In the genomic region with DNA sequence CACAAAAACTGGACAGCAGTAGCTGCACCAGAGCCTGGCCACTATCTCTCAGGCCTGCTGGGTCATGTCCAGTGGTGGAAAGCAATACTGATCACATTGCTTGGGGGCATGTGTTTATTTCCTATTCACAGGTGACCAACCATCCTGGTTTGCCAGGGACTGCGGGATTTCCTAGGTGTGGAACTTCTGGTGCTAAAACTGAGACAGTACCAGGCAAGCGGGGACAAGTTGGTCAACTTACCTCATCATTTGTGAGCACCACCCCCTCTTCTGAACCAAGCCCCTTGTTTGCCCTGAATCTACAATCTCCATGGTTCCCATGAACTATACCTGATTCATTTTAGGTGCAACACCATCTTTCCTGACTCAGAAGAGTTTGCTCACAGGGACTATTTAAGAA, we compare ENCODE assay signal across 12 cellular contexts.
DNase-seq lines count a peak whose midpoint lies in the region; ATAC-seq, FAIRE-seq and TF ChIP-seq lines count a peak whose summit lies in the region.
"Had no signal": no experiment of that assay in that cellular context is flagged by ENCODE, and none has a peak within 500 bp of the region (broad histone marks: within the 10 kb centered on the region; RNA-seq: fewer than 3 reads in every experiment).

No MANE protein-coding gene starts in this region.

- H3K36me3 Mint-ChIP-seq in activated CD4-positive, alpha-beta T cell treated with anti-CD3 and anti-CD28 coated beads, Interleukin-2, amount 10 ng/mL, durations not matched to agents 24 days and 14 days (ENCODE audit: low read depth): peaks cover 2% of the 10 kb centered on the region
- no peaks in the 10 kb centered on the region for H3K36me3 Mint-ChIP-seq in dendritic cell treated with granulocyte-macrophage colony-stimulating factor and Interleukin-4, amounts not matched to agents 40 ng/mL and 50 ng/mL, for 4 days (ENCODE audit: low read depth)

- H3K4me1 Mint-ChIP-seq in activated CD4-positive, alpha-beta T cell treated with anti-CD3 and anti-CD28 coated beads, Interleukin-2, amount 10 ng/mL, durations not matched to agents 24 days and 14 days: peaks cover 26% of the 10 kb centered on the region
- H3K4me1 Mint-ChIP-seq in dendritic cell treated with granulocyte-macrophage colony-stimulating factor and Interleukin-4, amounts not matched to agents 40 ng/mL and 50 ng/mL, for 4 days (ENCODE audit: low read depth): peaks cover 53% of the 10 kb centered on the region
- peaks cover 48% of the 10 kb centered on the region for H3K4me1 Mint-ChIP-seq in stimulated activated naive CD8-positive, alpha-beta T cell treated with anti-CD3 and anti-CD28 coated beads, Interleukin-15, amount 100 ng/mL, for 72 hours

- TF ChIP-seq CTCF in RWPE1 (conservative IDR thresholded peaks at IDR 0.05; ENCODE audit: low read depth): no peak

- H3K4me3 Mint-ChIP-seq in activated CD4-positive, alpha-beta T cell treated with anti-CD3 and anti-CD28 coated beads, Interleukin-2, amount 10 ng/mL, durations not matched to agents 24 days and 14 days: no peak overlapping the region
- no peak overlapping the region for H3K4me3 Mint-ChIP-seq in dendritic cell treated with granulocyte-macrophage colony-stimulating factor and Interleukin-4, amounts not matched to agents 40 ng/mL and 50 ng/mL, for 4 days
- peak overlapping the region; percentile 61 to 76 for H3K4me3 Mint-ChIP-seq in stimulated activated naive CD8-positive, alpha-beta T cell treated with anti-CD3 and anti-CD28 coated beads, Interleukin-15, amount 100 ng/mL, for 72 hours

- peaks cover 4% of the 10 kb centered on the region for H3K9me3 Mint-ChIP-seq in activated CD4-positive, alpha-beta T cell treated with anti-CD3 and anti-CD28 coated beads, Interleukin-2, amount 10 ng/mL, durations not matched to agents 24 days and 14 days
- H3K9me3 Mint-ChIP-seq in dendritic cell treated with granulocyte-macrophage colony-stimulating factor and Interleukin-4, amounts not matched to agents 40 ng/mL and 50 ng/mL, for 4 days: no peaks in the 10 kb centered on the region
- no peaks in the 10 kb centered on the region for H3K9me3 Mint-ChIP-seq in stimulated activated naive CD8-positive, alpha-beta T cell treated with anti-CD3 and anti-CD28 coated beads, Interleukin-15, amount 100 ng/mL, for 72 hours
- H3K9me3 Mint-ChIP-seq: activated B cell treated with CpG ODN at 0.5 μM for 24 hours had no signal

- H3K27ac Mint-ChIP-seq in activated CD4-positive, alpha-beta T cell treated with anti-CD3 and anti-CD28 coated beads, Interleukin-2, amount 10 ng/mL, durations not matched to agents 24 days and 14 days: peak overlapping the region; percentile 88
- H3K27ac Mint-ChIP-seq in dendritic cell treated with granulocyte-macrophage colony-stimulating factor and Interleukin-4, amounts not matched to agents 40 ng/mL and 50 ng/mL, for 4 days: peak overlapping the region; percentile 59
- H3K27ac Mint-ChIP-seq in stimulated activated naive CD8-positive, alpha-beta T cell treated with anti-CD3 and anti-CD28 coated beads, Interleukin-15, amount 100 ng/mL, for 72 hours: peak overlapping the region; percentile 99 to 100

- CTCF ChIA-PET in RWPE1 (lab: Yijun Ruan, JAX): no interaction called here

- intact Hi-C loops in activated CD4-positive, alpha-beta T cell treated with anti-CD3 and anti-CD28 coated beads, Interleukin-2, amount 10 ng/mL, durations not matched to agents 24 days and 14 days (cut with micrococcal nuclease): loop anchor here (1.0 to 5.0 kb wide), 5 partner anchors 47 to 317 kb away; no protein-coding TSS in a partner anchor
- intact Hi-C loops in dendritic cell treated with granulocyte-macrophage colony-stimulating factor and Interleukin-4, amounts not matched to agents 40 ng/mL and 50 ng/mL, for 4 days (cut with micrococcal nuclease): no loop called here

- peak; percentile 54 for ATAC-seq in stimulated activated naive CD8-positive, alpha-beta T cell treated with anti-CD3 and anti-CD28 coated beads, Interleukin-15, amount 100 ng/mL, for 72 hours
- no peak for ATAC-seq in HG02885 (IDR thresholded peaks at IDR 0.05; ENCODE audit: poor library complexity, unreplicated experiment)

- peaks cover 2% of the 10 kb centered on the region for H3K27me3 Mint-ChIP-seq in activated CD4-positive, alpha-beta T cell treated with anti-CD3 and anti-CD28 coated beads, Interleukin-2, amount 10 ng/mL, durations not matched to agents 24 days and 14 days
- peaks cover 37% of the 10 kb centered on the region for H3K27me3 Mint-ChIP-seq in dendritic cell treated with granulocyte-macrophage colony-stimulating factor and Interleukin-4, amounts not matched to agents 40 ng/mL and 50 ng/mL, for 4 days
- H3K27me3 Mint-ChIP-seq in stimulated activated naive CD8-positive, alpha-beta T cell treated with anti-CD3 and anti-CD28 coated beads, Interleukin-15, amount 100 ng/mL, for 72 hours: peaks cover 12% of the 10 kb centered on the region

- H3K27ac ChIP-seq in RWPE1: peak overlapping the region; percentile 49

- DNase-seq in activated CD4-positive, alpha-beta T cell treated with anti-CD3 and anti-CD28 coated beads, Interleukin-2, amount 10 ng/mL, durations not matched to agents 24 days and 14 days: no peak
- DNase-seq in activated CD4-positive, alpha-beta T cell treated with anti-CD3 and anti-CD28 coated beads, Interleukin-2, amount 50 U/mL, for 1 hour: no peak
- DNase-seq in RWPE1 (ENCODE audit: low spot score) (peak; percentile 93), LoVo (ENCODE audit: low spot score) (no peak), HTR-8/SVneo (ENCODE audit: insufficient read length, low spot score) (no peak)
- peak in 1 of 2 donors; percentile 52 for DNase-seq in stimulated activated naive CD8-positive, alpha-beta T cell treated with anti-CD3 and anti-CD28 coated beads, Interleukin-15, amount 100 ng/mL, for 72 hours
- DNase-seq: activated B cell treated with CpG ODN at 0.5 μM for 24 hours, NCI-H1436 treated with DMSO at 0.1 percent for 48 hours, NCI-H774, SIG-M5 had no signal

- no peak for FAIRE-seq in HTR-8/SVneo (lab: Jason Lieb, UNC)

- POLR2A ChIA-PET in RWPE1 (lab: Yijun Ruan, JAX; ENCODE audit: low non-redundant PET): no interaction called here

Comparison
In these comparisons a context has a peak if more than half of its experiments do, and no peak if none do; other contexts are left out.
1. H3K4me3 Mint-ChIP-seq: peak in stimulated activated naive CD8-positive, alpha-beta T cell treated with anti-CD3 and anti-CD28 coated beads, Interleukin-15, amount 100 ng/mL, for 72 hours (2 of 2); none in activated CD4-positive, alpha-beta T cell treated with anti-CD3 and anti-CD28 coated beads, Interleukin-2, amount 10 ng/mL, durations not matched to agents 24 days and 14 days (single experiment) and dendritic cell treated with granulocyte-macrophage colony-stimulating factor and Interleukin-4, amounts not matched to agents 40 ng/mL and 50 ng/mL, for 4 days (single experiment).
2. Peak in every context shown above with its lines, with median percentiles within 50 percentile points of each other: H3K27ac Mint-ChIP-seq.